ENCODE assay signal across 9 cellular contexts in genomic region chr7:98740643-98741042, GRCh38.
"Had no signal": no experiment of that assay in that cellular context is flagged by ENCODE, and none has a peak within 500 bp of the region (broad histone marks: within the 10 kb centered on the region; RNA-seq: fewer than 3 reads in every experiment).

No MANE protein-coding gene starts in this region.

- H3K4me2 ChIP-seq: GM23338, KMS-11 had no signal

- ATAC-seq: GM23338, HepG2 had no signal

- DNase-seq: H9, HCEC 1CT, HFFc6, KBM-7 had no signal

- H3K36me3 Mint-ChIP-seq: IgD-negative memory B cell had no signal

- H3K4me3 Mint-ChIP-seq: GM23338, H9, HFFc6, IgD-negative memory B cell had no signal

- H3K9me3 Mint-ChIP-seq: GM23338, H9, HFFc6, IgD-negative memory B cell had no signal

- H3K27ac Mint-ChIP-seq: GM23338, H9, HFFc6, IgD-negative memory B cell had no signal

- H3K9ac ChIP-seq: KMS-11 had no signal

- H3K4me3 ChIP-seq: GM23338 had no signal

- H3K4me1 Mint-ChIP-seq: GM23338, IgD-negative memory B cell had no signal

- H3K27ac ChIP-seq: HL-60, KMS-11 had no signal
